22 cellular contexts compared by ENCODE assay signal in genomic region chr9:32672478-32672877, GRCh38. TPM values are rescaled to one million over a fixed set of nuclear protein-coding genes. Genes with fewer than 3 reads are reported as not detected.
DNase-seq lines count a peak whose midpoint lies in the region; ATAC-seq, FAIRE-seq and TF ChIP-seq lines count a peak whose summit lies in the region.
"Had no signal": no experiment of that assay in that cellular context is flagged by ENCODE, and none has a peak within 500 bp of the region (broad histone marks: within the 10 kb centered on the region; RNA-seq: fewer than 3 reads in every experiment).

No MANE protein-coding gene starts in this region.

- WGBS in A549 (ENCODE audit: missing lambda C conversion rate), result 5% methylated on average over 6 of the region's 6 CpGs
- 81% methylated on average over 6 of the region's 6 CpGs for WGBS in hepatocyte (ENCODE audit: low lambda C conversion rate, missing lambda C conversion rate)
- 64 to 85% (median 78%) methylated on average over 6 of the region's 6 CpGs for WGBS in stomach, 5 donors

- DNase-seq in A549 (ENCODE audit: low read depth in 1 of 2, low spot score in 1 of 2) (peak; percentile 67 to 74), H4 (ENCODE audit: low spot score) (peak; percentile 62), T1000 (lab: John Stamatoyannopoulos, UW) (peak; percentile 40), fibroblast of peridontal ligament (ENCODE audit: extremely low read depth) (peak; percentile 85), hepatocyte (ENCODE audit: low spot score) (no peak), SW 1271 (lab: John Stamatoyannopoulos, UW) (no peak), stomach (no peak)
- no peak for DNase-seq in activated naive CD4-positive, alpha-beta T cell treated with anti-CD3 and anti-CD28 coated beads, Interleukin-2, amount 50 U/mL, for 16 hours
- DNase-seq: activated T-cell treated with anti-CD3 and anti-CD28 coated beads, Interleukin-2, amount 50 U/mL, for 48 hours; COR-L47; kidney glomerular epithelial cell; NCI-H146; NK-92 treated with Interleukin-12 subunit alpha and Interleukin-12 subunit beta, amount 100 ng/mL, for 24 hours; SHP77 treated with DMSO at 0.1 percent for 48 hours; stimulated activated CD4-positive, alpha-beta T cell treated with anti-CD3 and anti-CD28 coated beads, Interleukin-4, amount 100 ng/mL, for 4 hours; T-helper 9 cell had no signal

- H3K27ac ChIP-seq in A549 (peak overlapping the region; percentile 69 to 84; a peak in 5 of 6 replicates), hepatocyte (no peak overlapping the region), stomach (no peak overlapping the region)
- H3K27ac ChIP-seq: KMS-11, thyroid gland had no signal

- POLR2A ChIA-PET in A549 (lab: Yijun Ruan, JAX), result no interaction called here

- H3K4me2 ChIP-seq in A549 (peak overlapping the region; percentile 30), hepatocyte (no peak overlapping the region)
- H3K4me2 ChIP-seq: KMS-11 had no signal

- H4K20me1 ChIP-seq in hepatocyte (ENCODE audit: insufficient read depth, poor library complexity, severe bottlenecking), result no peaks in the 10 kb centered on the region

- no peaks in the 10 kb centered on the region for H3K9me2 ChIP-seq in hepatocyte (replicated peaks; ENCODE audit: insufficient read depth)

- no peak overlapping the region for H2AFZ ChIP-seq in hepatocyte

- peaks cover 14% of the 10 kb centered on the region; the same call in 2 of the 3 replicates for H3K4me1 ChIP-seq in A549
- H3K4me1 ChIP-seq in hepatocyte (ENCODE audit: insufficient read depth), result no peaks in the 10 kb centered on the region
- H3K4me1 ChIP-seq in stomach, result no peaks in the 10 kb centered on the region
- H3K4me1 ChIP-seq: thyroid gland had no signal

- TF ChIP-seq POLR2A in A549 (IDR thresholded peaks at IDR 0.05; ENCODE audit: low read length) (no peak), stomach (IDR thresholded peaks at IDR 0.05) (no peak)

- H3K36me3 ChIP-seq in hepatocyte (replicated peaks; ENCODE audit: insufficient read depth, low read depth) (no peaks in the 10 kb centered on the region), stomach (no peaks in the 10 kb centered on the region)
- H3K36me3 ChIP-seq: thyroid gland had no signal

- H3K9me3 ChIP-seq in A549, result peaks cover 5% of the 10 kb centered on the region; the same call in 1 of the 3 replicates
- H3K9me3 ChIP-seq in hepatocyte (ENCODE audit: low read depth), result no peaks in the 10 kb centered on the region
- H3K9me3 ChIP-seq in stomach, result no peaks in the 10 kb centered on the region
- H3K9me3 ChIP-seq: thyroid gland had no signal

- no peaks in the 10 kb centered on the region for H3K27me3 ChIP-seq in hepatocyte
- no peaks in the 10 kb centered on the region for H3K27me3 ChIP-seq in stomach
- H3K27me3 ChIP-seq: thyroid gland had no signal

- intact Hi-C loops in stomach (cut with DNase I; ENCODE audit: low total_unique reads), result no loop called here

- peak; percentile 13 for FAIRE-seq in A549 (lab: Jason Lieb, UNC)
- FAIRE-seq: GM19239 had no signal

- H3K79me2 ChIP-seq in hepatocyte, result no peaks in the 10 kb centered on the region

- CTCF ChIA-PET in A549 (lab: Yijun Ruan, JAX), result interaction anchor here (1.5 to 2.3 kb wide), 4 partner anchors 7 to 91 kb away, joined by 3 to 8 read pairs (median 4); no protein-coding TSS in a partner anchor

- TF ChIP-seq EP300 in A549 (IDR thresholded peaks at IDR 0.05), result peak; percentile 20 to 62; a peak in 2 of 5 replicates
- TF ChIP-seq EP300 in stomach (IDR thresholded peaks at IDR 0.05), result no peak

- peak in 1 of 2 experiments; percentile 16; a peak in 1 of 5 replicates for TF ChIP-seq RAD21 in A549 (conservative IDR thresholded peaks at IDR 0.05 in 1 of 2, IDR thresholded peaks at IDR 0.05 in 1 of 2)

- TF ChIP-seq CTCF in A549 (IDR thresholded peaks at IDR 0.05) (no peak), hepatocyte (IDR thresholded peaks at IDR 0.05; ENCODE audit: poor library complexity) (no peak), stomach (IDR thresholded peaks at IDR 0.05) (no peak)

- peak; percentile 89 to 96 for ATAC-seq in A549

- no peak overlapping the region for H3K4me3 ChIP-seq in A549
- no peak overlapping the region for H3K4me3 ChIP-seq in hepatocyte
- H3K4me3 ChIP-seq in stomach, result no peak overlapping the region
- H3K4me3 ChIP-seq: thyroid gland had no signal

TF ChIP-seq in A549, 52 proteins besides CTCF, POLR2A, EP300 and RAD21:
- TF ChIP-seq JUNB (IDR thresholded peaks at IDR 0.05) (peak; percentile 55), GATA3 (IDR thresholded peaks at IDR 0.05; ENCODE audit: borderline replicate concordance) (peak; percentile 62; the same call in 1 of the 2 replicates), MAFK (IDR thresholded peaks at IDR 0.05; ENCODE audit: partially characterized antibody) (peak; percentile 4), JUN (IDR thresholded peaks at IDR 0.05) (peak in 1 of 2 experiments; percentile 17; a peak in 1 of 5 replicates), MAZ (IDR thresholded peaks at IDR 0.05; ENCODE audit: borderline replicate concordance, low read depth, low read length) (no peak)

RNA-seq across cellular contexts. Expression of gene TAF1L, which starts 37.0 kb away (rescaled TPM):
- polyA plus RNA-seq in A549 (2011; rRNA removed) (0.03 and 0.04 TPM in 2 replicates), A549 (2017; fragmentation: RNase III; extraction: RNeasy Plus Mini Kit Qiagen cat#74134 plus additional on column Dnase treatment) (0.01 TPM in 1 of 3 replicates, not detected in the others), hepatocyte (not detected in 2 replicates), stomach (not detected)
- polyA plus RNA-seq in A549 (2012; cell fraction: cytosol; rRNA removed), result not detected in 2 replicates
- polyA plus RNA-seq in A549 (2012; cell fraction: nucleus; rRNA removed), result not detected in 2 replicates
- polyA minus RNA-seq in A549 (2011; rRNA and poly(A)+ RNA removed), result not detected in 2 replicates
- total RNA-seq in H4 (2014; rRNA removed; shearing (Covaris generic)), result not detected in 2 replicates
- total RNA-seq in hepatocyte (not detected in 2 replicates), stomach (not detected)
- total RNA-seq: A673, mesothelial cell of epicardium, skeletal muscle tissue had no signal

Comparison
In these comparisons a context has a peak if more than half of its experiments do, and no peak if none do; other contexts are left out.
1. DNase-seq: peak in A549 (2 of 2), H4 (single experiment), T1000 (single experiment) and fibroblast of peridontal ligament (single experiment); none in hepatocyte (single experiment), activated naive CD4-positive, alpha-beta T cell treated with anti-CD3 and anti-CD28 coated beads, Interleukin-2, amount 50 U/mL, for 16 hours (single experiment), SW 1271 (0 of 2) and stomach (single experiment).
2. H3K27ac ChIP-seq: peak in A549 (2 of 2); none in hepatocyte (single experiment) and stomach (0 of 5).